In the genomic region with DNA sequence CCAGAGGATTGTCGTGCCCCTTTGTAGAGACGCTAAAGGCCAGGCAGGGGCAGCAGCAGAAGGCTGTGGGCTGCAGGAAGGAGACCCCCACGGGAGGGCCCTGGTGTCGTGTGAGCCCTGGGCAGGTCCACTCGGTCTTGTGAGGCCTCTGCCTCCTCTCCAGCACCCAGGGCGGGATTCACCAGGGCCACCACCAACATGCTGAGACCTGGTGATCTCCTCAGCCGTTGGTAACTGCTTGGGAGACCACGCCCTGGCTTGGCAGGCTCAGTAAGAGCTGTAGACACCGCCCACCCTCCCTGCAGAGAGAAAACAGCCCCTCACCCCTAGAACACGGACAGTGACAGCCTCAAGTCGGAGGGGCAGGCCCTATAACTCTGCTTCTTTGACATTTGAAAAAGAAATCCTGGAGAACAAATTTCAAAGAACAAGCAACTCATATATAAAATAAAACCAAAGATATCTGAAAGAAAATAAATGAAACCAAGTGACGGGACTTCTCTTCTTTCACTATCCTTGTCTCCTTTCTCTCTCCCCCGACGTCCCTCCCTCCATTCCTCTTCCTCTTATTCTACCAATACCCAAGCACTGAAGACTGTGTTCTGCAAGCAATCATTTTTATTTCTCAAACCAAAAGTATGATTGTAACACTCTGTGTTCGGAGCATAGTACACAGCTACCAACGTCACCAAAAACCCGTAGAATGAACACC, we compare ENCODE assay signal across 11 cellular contexts. TPM values are rescaled to one million over a fixed set of nuclear protein-coding genes. Genes with fewer than 3 reads are reported as not detected.
A peak's percentile ranks its signal among the peaks of the same experiment; 100 is the strongest.
DNase-seq lines count a peak whose midpoint lies in the region; ATAC-seq and TF ChIP-seq lines count a peak whose summit lies in the region.
"Had no signal": no experiment of that assay in that cellular context is flagged by ENCODE, and none has a peak within 500 bp of the region (broad histone marks: within the 10 kb centered on the region; RNA-seq: fewer than 3 reads in every experiment).

No MANE protein-coding gene starts in this region.

- H3K36me3 ChIP-seq in esophagus squamous epithelium = peaks cover 0 to 6% (median 0%) of the 10 kb centered on the region in 3 donors
- peaks cover 0 to 49% (median 0%) of the 10 kb centered on the region in 6 donors for H3K36me3 ChIP-seq in spleen

- H3K36me3 Mint-ChIP-seq in T-helper 2 cell treated with Interferon-gamma antibody and Interleukin-4, amounts not matched to agents 5 μg/mL and 100 μg/mL, for 36 hours (ENCODE audit: low read depth) = peaks cover 48% of the 10 kb centered on the region
- peaks cover 4% of the 10 kb centered on the region for H3K36me3 Mint-ChIP-seq in T-helper 17 cell (ENCODE audit: low read depth)

- H3K4me3 Mint-ChIP-seq in T-helper 2 cell treated with Interferon-gamma antibody and Interleukin-4, amounts not matched to agents 5 μg/mL and 100 μg/mL, for 36 hours = peak overlapping the region; percentile 11
- H3K4me3 Mint-ChIP-seq in T-helper 17 cell = peak overlapping the region; percentile 63

- peaks cover 31 to 99% (median 58%) of the 10 kb centered on the region in 3 donors for H3K4me1 ChIP-seq in esophagus squamous epithelium
- H3K4me1 ChIP-seq in spleen = peaks cover 44 to 100% (median 93%) of the 10 kb centered on the region in 6 donors

- no peaks in the 10 kb centered on the region for H3K9me3 ChIP-seq in T-helper 17 cell (ENCODE audit: control insufficient read depth, low read length, poor library complexity, severe bottlenecking)
- no peaks in the 10 kb centered on the region for H3K9me3 ChIP-seq in esophagus squamous epithelium
- no peaks in the 10 kb centered on the region for H3K9me3 ChIP-seq in spleen
- H3K9me3 ChIP-seq: mucosa of descending colon had no signal

- no peak for TF ChIP-seq CTCF in esophagus squamous epithelium (IDR thresholded peaks at IDR 0.05)
- TF ChIP-seq CTCF in spleen (IDR thresholded peaks at IDR 0.05 in 8 of 11, conservative IDR thresholded peaks at IDR 0.05 in 3 of 11) = no peak

- peak overlapping the region; percentile 48 for H3K27ac Mint-ChIP-seq in T-helper 2 cell treated with Interferon-gamma antibody and Interleukin-4, amounts not matched to agents 5 μg/mL and 100 μg/mL, for 36 hours
- H3K27ac Mint-ChIP-seq in T-helper 17 cell = peak overlapping the region; percentile 97

- peaks cover 3% of the 10 kb centered on the region for H3K9me3 Mint-ChIP-seq in T-helper 2 cell treated with Interferon-gamma antibody and Interleukin-4, amounts not matched to agents 5 μg/mL and 100 μg/mL, for 36 hours

- no peak for DNase-seq in T-helper 2 cell treated with Interferon-gamma antibody and Interleukin-4, amounts not matched to agents 5 μg/mL and 100 μg/mL, for 36 hours (ENCODE audit: low spot score)
- DNase-seq in T-helper 2 cell (no peak), T-helper 17 cell (peak in 1 of 3 donors; percentile 0), esophagus squamous epithelium (lab: John Stamatoyannopoulos, UW) (no peak), spleen (no peak), GM19240 (ENCODE audit: insufficient read length, low spot score) (no peak), KG1 (lab: John Stamatoyannopoulos, UW) (no peak), AML-193 (lab: John Stamatoyannopoulos, UW) (no peak)
- DNase-seq: stimulated activated CD4-positive, alpha-beta T cell treated with anti-CD3 and anti-CD28 coated beads, Interleukin-15, amount 100 ng/mL, for 24 hours had no signal

- H3K27ac ChIP-seq in esophagus squamous epithelium = peak overlapping the region; percentile 43 to 93 (median 88)
- H3K27ac ChIP-seq in spleen = peak overlapping the region in 7 of 8 donors; percentile 41 to 91 (median 88)
- H3K27ac ChIP-seq: KMS-11 had no signal

- H3K27me3 Mint-ChIP-seq in T-helper 2 cell treated with Interferon-gamma antibody and Interleukin-4, amounts not matched to agents 5 μg/mL and 100 μg/mL, for 36 hours (ENCODE audit: low read depth) = no peaks in the 10 kb centered on the region
- no peaks in the 10 kb centered on the region for H3K27me3 Mint-ChIP-seq in T-helper 17 cell

- ATAC-seq in T-helper 17 cell = no peak
- ATAC-seq: mucosa of descending colon had no signal

- H3K4me3 ChIP-seq in esophagus squamous epithelium = peak overlapping the region in 1 of 4 donors; percentile 10
- peak overlapping the region in 1 of 8 donors; percentile 48 for H3K4me3 ChIP-seq in spleen
- H3K4me3 ChIP-seq: mucosa of descending colon had no signal

- intact Hi-C loops in esophagus squamous epithelium (cut with DNase I) = no loop called here
- intact Hi-C loops in spleen (cut with DNase I; ENCODE audit: low total_unique reads) = no loop called here

- H3K4me1 Mint-ChIP-seq in T-helper 2 cell treated with Interferon-gamma antibody and Interleukin-4, amounts not matched to agents 5 μg/mL and 100 μg/mL, for 36 hours (ENCODE audit: low read depth) = peaks cover 68% of the 10 kb centered on the region
- peaks cover 70% of the 10 kb centered on the region for H3K4me1 Mint-ChIP-seq in T-helper 17 cell

- H3K27me3 ChIP-seq in esophagus squamous epithelium (no peaks in the 10 kb centered on the region), spleen (replicated peaks in 1 of 7) (no peaks in the 10 kb centered on the region)

- 49 to 64% methylated on average over 10 to 13 of the region's 17 CpGs for WGBS in esophagus squamous epithelium, 2 donors
- WGBS in spleen, 5 donors = 56 to 74% (median 67%) methylated on average over 17 of the region's 17 CpGs

- no peak for TF ChIP-seq POLR2A in esophagus squamous epithelium (IDR thresholded peaks at IDR 0.05)
- no peak for TF ChIP-seq POLR2A in spleen (IDR thresholded peaks at IDR 0.05)

RNA-seq across cellular contexts. Expression of gene MBP, which starts 21.0 kb away (rescaled TPM):
- total RNA-seq in T-helper 17 cell = 100 to 1,000 TPM in 1 of 2 donors, 10 to 100 TPM in 1; 97.7 to 127 TPM
- total RNA-seq in esophagus squamous epithelium = 10 to 100 TPM; 21.9 to 38.9 (median 25.2) TPM
- 10 to 100 TPM; 62.5 to 96.0 (median 79.4) TPM for total RNA-seq in spleen
- 10 to 100 TPM; 11.1 to 16.4 (median 11.2) TPM for polyA plus RNA-seq in spleen
